Comparison of ENCODE assay signal across 8 cellular contexts in genomic region chr12:49983892-49984291, GRCh38. TPM values are rescaled to one million over a fixed set of nuclear protein-coding genes. Genes with fewer than 3 reads are reported as not detected.
DNase-seq lines count a peak whose midpoint lies in the region; ATAC-seq and TF ChIP-seq lines count a peak whose summit lies in the region.

No MANE protein-coding gene starts in this region.

- in situ Hi-C loops in GM13976 (cut with MboI; ENCODE audit: low sequenced_read_pairs, unreplicated experiment): no loop called here

- peaks cover 10% of the 10 kb centered on the region for H3K4me1 Mint-ChIP-seq in activated T-helper 17 cell treated with anti-CD3 and anti-CD28 coated beads, Interleukin-2, amount 50 U/mL, for 72 hours
- no peaks in the 10 kb centered on the region for H3K4me1 Mint-ChIP-seq in stimulated activated effector memory CD8-positive, alpha-beta T cell treated with anti-CD3 and anti-CD28 coated beads, Interleukin-12 subunit alpha, Interleukin-12 subunit beta, amount 100 ng/mL, for 72 hours
- H3K4me1 Mint-ChIP-seq in activated T-helper 1 cell treated with anti-CD3 and anti-CD28 coated beads, Interleukin-12 subunit alpha, Interleukin-12 subunit beta, Interleukin-2, Interleukin-4 antibody, amounts not matched to agents 30 ng/mL and 10 ng/mL and 1 ng/mL, durations not matched to agents 14 hours and 24 hours and 36 hours (ENCODE audit: low read depth): peaks cover 9% of the 10 kb centered on the region

- H3K36me3 ChIP-seq in H7 (replicated peaks; ENCODE audit: control insufficient read depth, insufficient read depth, low read length): peaks cover 2% of the 10 kb centered on the region

- no peaks in the 10 kb centered on the region for H3K9me3 Mint-ChIP-seq in activated T-helper 17 cell treated with anti-CD3 and anti-CD28 coated beads, Interleukin-2, amount 50 U/mL, for 72 hours
- no peaks in the 10 kb centered on the region for H3K9me3 Mint-ChIP-seq in stimulated activated effector memory CD8-positive, alpha-beta T cell treated with anti-CD3 and anti-CD28 coated beads, Interleukin-12 subunit alpha, Interleukin-12 subunit beta, amount 100 ng/mL, for 72 hours
- H3K9me3 Mint-ChIP-seq in activated T-helper 1 cell treated with anti-CD3 and anti-CD28 coated beads, Interleukin-12 subunit alpha, Interleukin-12 subunit beta, Interleukin-2, Interleukin-4 antibody, amounts not matched to agents 30 ng/mL and 10 ng/mL and 1 ng/mL, durations not matched to agents 14 hours and 24 hours and 36 hours: no peaks in the 10 kb centered on the region

- H3K27ac Mint-ChIP-seq in activated T-helper 17 cell treated with anti-CD3 and anti-CD28 coated beads, Interleukin-2, amount 50 U/mL, for 72 hours: no peak overlapping the region
- H3K27ac Mint-ChIP-seq in stimulated activated effector memory CD8-positive, alpha-beta T cell treated with anti-CD3 and anti-CD28 coated beads, Interleukin-12 subunit alpha, Interleukin-12 subunit beta, amount 100 ng/mL, for 72 hours: no peak overlapping the region
- H3K27ac Mint-ChIP-seq in activated T-helper 1 cell treated with anti-CD3 and anti-CD28 coated beads, Interleukin-12 subunit alpha, Interleukin-12 subunit beta, Interleukin-2, Interleukin-4 antibody, amounts not matched to agents 30 ng/mL and 10 ng/mL and 1 ng/mL, durations not matched to agents 14 hours and 24 hours and 36 hours: no peak overlapping the region

- DNase-seq in H7 (peak; percentile 8), RPMI7951 (ENCODE audit: low read depth) (peak; percentile 94), fibroblast of the conjunctiva (ENCODE audit: low read depth) (peak; percentile 72), skeletal muscle cell (ENCODE audit: low read depth) (peak; percentile 70), GM13976 (ENCODE audit: low spot score) (no peak)
- DNase-seq in stimulated activated effector memory CD8-positive, alpha-beta T cell treated with anti-CD3 and anti-CD28 coated beads, Interleukin-12 subunit alpha, Interleukin-12 subunit beta, amount 100 ng/mL, for 72 hours (ENCODE audit: low spot score in 2 of 2): no peak
- DNase-seq in activated T-helper 1 cell treated with anti-CD3 and anti-CD28 coated beads, Interleukin-12 subunit alpha, Interleukin-12 subunit beta, Interleukin-2, Interleukin-4 antibody, amounts not matched to agents 30 ng/mL and 10 ng/mL and 1 ng/mL, durations not matched to agents 14 hours and 24 hours and 36 hours (ENCODE audit: low spot score): no peak

- peaks cover 23% of the 10 kb centered on the region for H3K36me3 Mint-ChIP-seq in activated T-helper 17 cell treated with anti-CD3 and anti-CD28 coated beads, Interleukin-2, amount 50 U/mL, for 72 hours (ENCODE audit: low read depth)
- peaks cover 17% of the 10 kb centered on the region for H3K36me3 Mint-ChIP-seq in stimulated activated effector memory CD8-positive, alpha-beta T cell treated with anti-CD3 and anti-CD28 coated beads, Interleukin-12 subunit alpha, Interleukin-12 subunit beta, amount 100 ng/mL, for 72 hours
- H3K36me3 Mint-ChIP-seq in activated T-helper 1 cell treated with anti-CD3 and anti-CD28 coated beads, Interleukin-12 subunit alpha, Interleukin-12 subunit beta, Interleukin-2, Interleukin-4 antibody, amounts not matched to agents 30 ng/mL and 10 ng/mL and 1 ng/mL, durations not matched to agents 14 hours and 24 hours and 36 hours (ENCODE audit: low read depth): peaks cover 27% of the 10 kb centered on the region

- H3K27me3 Mint-ChIP-seq in activated T-helper 17 cell treated with anti-CD3 and anti-CD28 coated beads, Interleukin-2, amount 50 U/mL, for 72 hours: no peaks in the 10 kb centered on the region
- no peaks in the 10 kb centered on the region for H3K27me3 Mint-ChIP-seq in activated T-helper 1 cell treated with anti-CD3 and anti-CD28 coated beads, Interleukin-12 subunit alpha, Interleukin-12 subunit beta, Interleukin-2, Interleukin-4 antibody, amounts not matched to agents 30 ng/mL and 10 ng/mL and 1 ng/mL, durations not matched to agents 14 hours and 24 hours and 36 hours (ENCODE audit: insufficient read depth)

- TF ChIP-seq CTCF in GM13976 (IDR thresholded peaks at IDR 0.05; ENCODE audit: borderline replicate concordance, control extremely low read depth, extremely low read depth, insufficient read depth, missing control alignments): no peak

- H3K4me3 Mint-ChIP-seq in activated T-helper 17 cell treated with anti-CD3 and anti-CD28 coated beads, Interleukin-2, amount 50 U/mL, for 72 hours: no peak overlapping the region
- no peak overlapping the region for H3K4me3 Mint-ChIP-seq in stimulated activated effector memory CD8-positive, alpha-beta T cell treated with anti-CD3 and anti-CD28 coated beads, Interleukin-12 subunit alpha, Interleukin-12 subunit beta, amount 100 ng/mL, for 72 hours
- H3K4me3 Mint-ChIP-seq in activated T-helper 1 cell treated with anti-CD3 and anti-CD28 coated beads, Interleukin-12 subunit alpha, Interleukin-12 subunit beta, Interleukin-2, Interleukin-4 antibody, amounts not matched to agents 30 ng/mL and 10 ng/mL and 1 ng/mL, durations not matched to agents 14 hours and 24 hours and 36 hours: no peak overlapping the region

- H3K4me3 ChIP-seq in H7 (ENCODE audit: insufficient read depth, low read depth, low read length) (no peak overlapping the region), skeletal muscle cell (ENCODE audit: low read depth, low read length) (no peak overlapping the region)

- intact Hi-C loops in activated T-helper 1 cell treated with anti-CD3 and anti-CD28 coated beads, Interleukin-12 subunit alpha, Interleukin-12 subunit beta, Interleukin-2, Interleukin-4 antibody, amounts not matched to agents 30 ng/mL and 10 ng/mL and 1 ng/mL, durations not matched to agents 14 hours and 24 hours and 36 hours (cut with micrococcal nuclease): no loop called here

- H3K27me3 ChIP-seq in H7 (ENCODE audit: control insufficient read depth, insufficient read depth, low read length): no peaks in the 10 kb centered on the region

- no peak for ATAC-seq in activated T-helper 17 cell treated with anti-CD3 and anti-CD28 coated beads, Interleukin-2, amount 50 U/mL, for 72 hours (replicated peaks)
- ATAC-seq in stimulated activated effector memory CD8-positive, alpha-beta T cell treated with anti-CD3 and anti-CD28 coated beads, Interleukin-12 subunit alpha, Interleukin-12 subunit beta, amount 100 ng/mL, for 72 hours: no peak

RNA-seq across cellular contexts. Expression of gene AQP6, which starts 11.1 kb away (rescaled TPM):
- not detected in 2 replicates for total RNA-seq in H7 (2014; rRNA removed; shearing (Covaris generic))
- total RNA-seq in RPMI7951 (2014; rRNA removed; shearing (Covaris generic)): 0.10 TPM in 1 of 2 replicates, not detected in the other
- not detected for total RNA-seq in activated T-helper 17 cell treated with anti-CD3 and anti-CD28 coated beads, Interleukin-2, amount 50 U/mL, for 72 hours
- total RNA-seq in activated T-helper 1 cell treated with anti-CD3 and anti-CD28 coated beads, Interleukin-12 subunit alpha, Interleukin-12 subunit beta, Interleukin-2, Interleukin-4 antibody, amounts not matched to agents 30 ng/mL and 10 ng/mL and 1 ng/mL, durations not matched to agents 14 hours and 24 hours and 36 hours: not detected in 2 replicates

RNA-seq across cellular contexts. Expression of gene AQP5, which starts 22.2 kb away (rescaled TPM):
- 1.7 and 2.9 TPM in 2 replicates for total RNA-seq in H7 (2014; rRNA removed; shearing (Covaris generic))
- not detected in 2 replicates for total RNA-seq in RPMI7951 (2014; rRNA removed; shearing (Covaris generic))
- total RNA-seq in activated T-helper 17 cell treated with anti-CD3 and anti-CD28 coated beads, Interleukin-2, amount 50 U/mL, for 72 hours: not detected
- not detected in 2 replicates for total RNA-seq in activated T-helper 1 cell treated with anti-CD3 and anti-CD28 coated beads, Interleukin-12 subunit alpha, Interleukin-12 subunit beta, Interleukin-2, Interleukin-4 antibody, amounts not matched to agents 30 ng/mL and 10 ng/mL and 1 ng/mL, durations not matched to agents 14 hours and 24 hours and 36 hours

RNA-seq across cellular contexts. Expression of gene AQP2, which starts 33.4 kb away (rescaled TPM):
- total RNA-seq in H7 (2014; rRNA removed; shearing (Covaris generic)): not detected in 2 replicates
- not detected in 2 replicates for total RNA-seq in RPMI7951 (2014; rRNA removed; shearing (Covaris generic))
- total RNA-seq in activated T-helper 17 cell treated with anti-CD3 and anti-CD28 coated beads, Interleukin-2, amount 50 U/mL, for 72 hours: not detected
- not detected in 2 replicates for total RNA-seq in activated T-helper 1 cell treated with anti-CD3 and anti-CD28 coated beads, Interleukin-12 subunit alpha, Interleukin-12 subunit beta, Interleukin-2, Interleukin-4 antibody, amounts not matched to agents 30 ng/mL and 10 ng/mL and 1 ng/mL, durations not matched to agents 14 hours and 24 hours and 36 hours

RNA-seq across cellular contexts. Expression of gene RACGAP1, which starts 41.4 kb away (rescaled TPM):
- total RNA-seq in H7 (2014; rRNA removed; shearing (Covaris generic)): 80.6 and 85.1 TPM in 2 replicates
- 158 and 173 TPM in 2 replicates for total RNA-seq in RPMI7951 (2014; rRNA removed; shearing (Covaris generic))
- 100 to 1,000 TPM; 132 to 145 TPM for total RNA-seq in activated T-helper 17 cell treated with anti-CD3 and anti-CD28 coated beads, Interleukin-2, amount 50 U/mL, for 72 hours
- 68.1 and 71.2 TPM in 2 replicates for total RNA-seq in activated T-helper 1 cell treated with anti-CD3 and anti-CD28 coated beads, Interleukin-12 subunit alpha, Interleukin-12 subunit beta, Interleukin-2, Interleukin-4 antibody, amounts not matched to agents 30 ng/mL and 10 ng/mL and 1 ng/mL, durations not matched to agents 14 hours and 24 hours and 36 hours

Comparison
In these comparisons a context has a peak if more than half of its experiments do, and no peak if none do; other contexts are left out.
1. DNase-seq: peak in H7 (single experiment), RPMI7951 (single experiment), fibroblast of the conjunctiva (single experiment) and skeletal muscle cell (single experiment); none in GM13976 (single experiment), stimulated activated effector memory CD8-positive, alpha-beta T cell treated with anti-CD3 and anti-CD28 coated beads, Interleukin-12 subunit alpha, Interleukin-12 subunit beta, amount 100 ng/mL, for 72 hours (0 of 2) and activated T-helper 1 cell treated with anti-CD3 and anti-CD28 coated beads, Interleukin-12 subunit alpha, Interleukin-12 subunit beta, Interleukin-2, Interleukin-4 antibody, amounts not matched to agents 30 ng/mL and 10 ng/mL and 1 ng/mL, durations not matched to agents 14 hours and 24 hours and 36 hours (single experiment).